Comparison of ENCODE assay signal across 10 cellular contexts in genomic region chr19:18349524-18350128, GRCh38. TPM values are rescaled to one million over a fixed set of nuclear protein-coding genes. Genes with fewer than 3 reads are reported as not detected.
DNase-seq lines count a peak whose midpoint lies in the region; ATAC-seq and TF ChIP-seq lines count a peak whose summit lies in the region.
"Had no signal": no experiment of that assay in that cellular context is flagged by ENCODE, and none has a peak within 500 bp of the region (broad histone marks: within the 10 kb centered on the region; RNA-seq: fewer than 3 reads in every experiment).

No MANE protein-coding gene starts in this region.

- H3K27ac ChIP-seq in GM23338 (ENCODE audit: low read depth), result no peak overlapping the region
- H3K27ac ChIP-seq in CD8-positive, alpha-beta memory T cell (ENCODE audit: low read depth, low read length), result no peak overlapping the region

- H3K27ac Mint-ChIP-seq in GM23338 (no peak overlapping the region), osteocyte (ENCODE audit: unreplicated experiment) (no peak overlapping the region)
- peak overlapping the region in 1 of 8 donors; percentile 59 for H3K27ac Mint-ChIP-seq in CD8-positive, alpha-beta memory T cell

- POLR2A ChIA-PET in CD8-positive, alpha-beta memory T cell (lab: Charles Lee), result no interaction called here

- CTCF ChIA-PET in CD8-positive, alpha-beta memory T cell (lab: Charles Lee), result interaction anchor here (0.8 to 1.4 kb wide), 2 partner anchors 8 to 71 kb away, joined by 3 read pairs; no protein-coding TSS in a partner anchor

- no peaks in the 10 kb centered on the region for H3K9me3 ChIP-seq in CD8-positive, alpha-beta memory T cell (ENCODE audit: low read length)

- peaks cover 7% of the 10 kb centered on the region; the same call in 1 of the 2 replicates for H3K4me1 ChIP-seq in GM23338 (ENCODE audit: insufficient read depth)
- H3K4me1 ChIP-seq in CD8-positive, alpha-beta memory T cell (ENCODE audit: insufficient read depth, low read length), result no peaks in the 10 kb centered on the region

- no peaks in the 10 kb centered on the region for H4K20me1 ChIP-seq in GM23338 (replicated peaks; ENCODE audit: insufficient read depth)

- in situ Hi-C loops in Caki2 (cut with HindIII; ENCODE audit: low pct_unique_long_range_greater_than_20kb, low sequenced_read_pairs), result no loop called here
- in situ Hi-C loops in SK-MEL-5 (cut with HindIII; ENCODE audit: low pct_unique_long_range_greater_than_20kb, low sequenced_read_pairs), result no loop called here

- peaks cover 17% of the 10 kb centered on the region for H3F3A ChIP-seq in GM23338 (replicated peaks; ENCODE audit: low read depth)

- TF ChIP-seq CTCF in GM23338 (conservative IDR thresholded peaks at IDR 0.05; ENCODE audit: low read depth in 2 of 2), result peak; percentile 93 to 95
- TF ChIP-seq CTCF in osteocyte (IDR thresholded peaks at IDR 0.05), result peak; percentile 93

- H3K4me2 ChIP-seq in GM23338, result no peak overlapping the region

- no peaks in the 10 kb centered on the region for H3K27me3 ChIP-seq in GM23338 (ENCODE audit: insufficient read depth)
- no peaks in the 10 kb centered on the region for H3K27me3 ChIP-seq in CD8-positive, alpha-beta memory T cell (ENCODE audit: insufficient read depth, low read length, poor library complexity, severe bottlenecking)

- no peak overlapping the region for H3K4me3 ChIP-seq in GM23338
- no peak overlapping the region for H3K4me3 ChIP-seq in CD8-positive, alpha-beta memory T cell (ENCODE audit: low read length)

- H3K36me3 ChIP-seq in GM23338 (ENCODE audit: insufficient read depth), result 0 out of 2 replicates have a peak, but pooled peaks cover 3% of the 10 kb centered on the region
- H3K36me3 ChIP-seq in CD8-positive, alpha-beta memory T cell (ENCODE audit: insufficient read depth, low read length), result no peaks in the 10 kb centered on the region

- peaks cover 3% of the 10 kb centered on the region; the same call in 2 of the 3 replicates for H3K9me3 Mint-ChIP-seq in GM23338
- H3K9me3 Mint-ChIP-seq in osteocyte (ENCODE audit: unreplicated experiment), result no peaks in the 10 kb centered on the region
- H3K9me3 Mint-ChIP-seq in CD8-positive, alpha-beta memory T cell, result no peaks in the 10 kb centered on the region

- H3K4me3 Mint-ChIP-seq in GM23338 (no peak overlapping the region), osteocyte (ENCODE audit: unreplicated experiment) (no peak overlapping the region)
- no peak overlapping the region for H3K4me3 Mint-ChIP-seq in CD8-positive, alpha-beta memory T cell

- H3K36me3 Mint-ChIP-seq in GM23338 (ENCODE audit: low read depth) (peaks cover 43% of the 10 kb centered on the region), osteocyte (ENCODE audit: unreplicated experiment) (peaks cover 23% of the 10 kb centered on the region)
- H3K36me3 Mint-ChIP-seq in CD8-positive, alpha-beta memory T cell, result peaks cover 5 to 60% (median 11%) of the 10 kb centered on the region in 3 donors

- no peak overlapping the region for H2AFZ ChIP-seq in GM23338

- DNase-seq in Caki2 (ENCODE audit: low read depth) (peak; percentile 63), GM23338 (ENCODE audit: low spot score) (peak; percentile 79), SK-MEL-5 (ENCODE audit: low read depth, low spot score) (peak; percentile 65), osteocyte (ENCODE audit: extremely low spot score, unreplicated experiment) (no peak)
- no peak for DNase-seq in CD8-positive, alpha-beta memory T cell

- ATAC-seq in GM23338 (peak; percentile 65), esophagus mucosa (peak; percentile 58), HG03442 (IDR thresholded peaks at IDR 0.05; ENCODE audit: unreplicated experiment) (no peak), HG02763 (IDR thresholded peaks at IDR 0.05; ENCODE audit: unreplicated experiment) (no peak)

- peaks cover 19% of the 10 kb centered on the region for H3K27me3 Mint-ChIP-seq in GM23338 (ENCODE audit: insufficient read depth, low read depth, poor library complexity)
- no peaks in the 10 kb centered on the region for H3K27me3 Mint-ChIP-seq in osteocyte (ENCODE audit: unreplicated experiment)
- no peaks in the 10 kb centered on the region for H3K27me3 Mint-ChIP-seq in CD8-positive, alpha-beta memory T cell

- no peaks in the 10 kb centered on the region for H3K79me2 ChIP-seq in GM23338 (replicated peaks; ENCODE audit: insufficient read depth)

- H3K4me1 Mint-ChIP-seq in GM23338, result peaks cover 17% of the 10 kb centered on the region
- peaks cover 3% of the 10 kb centered on the region for H3K4me1 Mint-ChIP-seq in osteocyte (ENCODE audit: unreplicated experiment)
- H3K4me1 Mint-ChIP-seq in CD8-positive, alpha-beta memory T cell, result peaks cover 8 to 13% (median 12%) of the 10 kb centered on the region in 3 donors

- no peaks in the 10 kb centered on the region for H3K9me2 ChIP-seq in GM23338 (ENCODE audit: insufficient read depth)

TF ChIP-seq in GM23338, 12 proteins besides CTCF, POLR2A, EP300 and RAD21 (continues in another document):
- no peak for TF ChIP-seq CREB1 (CRISPR knock-in tag; IDR thresholded peaks at IDR 0.05; ENCODE audit: low read depth)
- TF ChIP-seq NANOG (IDR thresholded peaks at IDR 0.05; ENCODE audit: borderline replicate concordance), result no peak
- TF ChIP-seq, protein P1, sequence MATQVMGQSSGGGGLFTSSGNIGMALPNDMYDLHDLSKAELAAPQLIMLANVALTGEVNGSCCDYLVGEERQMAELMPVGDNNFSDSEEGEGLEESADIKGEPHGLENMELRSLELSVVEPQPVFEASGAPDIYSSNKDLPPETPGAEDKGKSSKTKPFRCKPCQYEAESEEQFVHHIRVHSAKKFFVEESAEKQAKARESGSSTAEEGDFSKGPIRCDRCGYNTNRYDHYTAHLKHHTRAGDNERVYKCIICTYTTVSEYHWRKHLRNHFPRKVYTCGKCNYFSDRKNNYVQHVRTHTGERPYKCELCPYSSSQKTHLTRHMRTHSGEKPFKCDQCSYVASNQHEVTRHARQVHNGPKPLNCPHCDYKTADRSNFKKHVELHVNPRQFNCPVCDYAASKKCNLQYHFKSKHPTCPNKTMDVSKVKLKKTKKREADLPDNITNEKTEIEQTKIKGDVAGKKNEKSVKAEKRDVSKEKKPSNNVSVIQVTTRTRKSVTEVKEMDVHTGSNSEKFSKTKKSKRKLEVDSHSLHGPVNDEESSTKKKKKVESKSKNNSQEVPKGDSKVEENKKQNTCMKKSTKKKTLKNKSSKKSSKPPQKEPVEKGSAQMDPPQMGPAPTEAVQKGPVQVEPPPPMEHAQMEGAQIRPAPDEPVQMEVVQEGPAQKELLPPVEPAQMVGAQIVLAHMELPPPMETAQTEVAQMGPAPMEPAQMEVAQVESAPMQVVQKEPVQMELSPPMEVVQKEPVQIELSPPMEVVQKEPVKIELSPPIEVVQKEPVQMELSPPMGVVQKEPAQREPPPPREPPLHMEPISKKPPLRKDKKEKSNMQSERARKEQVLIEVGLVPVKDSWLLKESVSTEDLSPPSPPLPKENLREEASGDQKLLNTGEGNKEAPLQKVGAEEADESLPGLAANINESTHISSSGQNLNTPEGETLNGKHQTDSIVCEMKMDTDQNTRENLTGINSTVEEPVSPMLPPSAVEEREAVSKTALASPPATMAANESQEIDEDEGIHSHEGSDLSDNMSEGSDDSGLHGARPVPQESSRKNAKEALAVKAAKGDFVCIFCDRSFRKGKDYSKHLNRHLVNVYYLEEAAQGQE (IDR thresholded peaks at IDR 0.05; ENCODE audit: unreplicated experiment), result no peak
- no peak for TF ChIP-seq EZH2 (IDR thresholded peaks at IDR 0.05; ENCODE audit: low read depth, unreplicated experiment)
- TF ChIP-seq JUNB (IDR thresholded peaks at IDR 0.05; ENCODE audit: unreplicated experiment), result no peak
- no peak for TF ChIP-seq STAT1 (IDR thresholded peaks at IDR 0.05; ENCODE audit: unreplicated experiment)

RNA-seq across cellular contexts. Expression of gene PGPEP1, which starts 9.2 kb away (rescaled TPM):
- 15.4 and 17.8 TPM in 2 replicates for total RNA-seq in Caki2 (2014; rRNA removed; shearing (Covaris generic); ENCODE audit: low replicate concordance)
- total RNA-seq in GM23338 (2014; rRNA removed; shearing (Covaris generic)), result 18.9 and 27.6 TPM in 2 replicates
- polyA plus RNA-seq in GM23338 (2016; fragmentation: Nextera tagmentation; extraction: Ambion mirVana), result 15.5 and 19.4 TPM in 2 replicates
- total RNA-seq in SK-MEL-5 (2014; rRNA removed; shearing (Covaris generic)), result 8.1 and 10.5 TPM in 2 replicates
- polyA plus RNA-seq in SK-MEL-5 (2015; cell fraction: cytosol; rRNA removed), result 8.1 and 16.6 TPM in 2 replicates
- polyA plus RNA-seq in SK-MEL-5 (2015; cell fraction: nucleus; rRNA removed), result 18.1 and 24.7 TPM in 2 replicates
- total RNA-seq in esophagus mucosa (5.5 TPM), osteocyte (36.1 and 38.5 TPM in 2 replicates)
- 10 to 100 TPM; 27.3 to 27.7 TPM for total RNA-seq in CD8-positive, alpha-beta memory T cell
- 12.2 TPM for polyA plus RNA-seq in CD8-positive, alpha-beta memory T cell

RNA-seq across cellular contexts. Expression of gene LSM4, which starts 26.8 kb away (rescaled TPM):
- 828 and 869 TPM in 2 replicates for total RNA-seq in Caki2 (2014; rRNA removed; shearing (Covaris generic); ENCODE audit: low replicate concordance)
- 511 and 591 TPM in 2 replicates for total RNA-seq in GM23338 (2014; rRNA removed; shearing (Covaris generic))
- polyA plus RNA-seq in GM23338 (2016; fragmentation: Nextera tagmentation; extraction: Ambion mirVana), result 637 and 641 TPM in 2 replicates
- 221 and 250 TPM in 2 replicates for total RNA-seq in SK-MEL-5 (2014; rRNA removed; shearing (Covaris generic))
- 308 and 318 TPM in 2 replicates for polyA plus RNA-seq in SK-MEL-5 (2015; cell fraction: cytosol; rRNA removed)
- polyA plus RNA-seq in SK-MEL-5 (2015; cell fraction: nucleus; rRNA removed), result 83.4 and 96.2 TPM in 2 replicates
- total RNA-seq in esophagus mucosa (85.0 TPM), osteocyte (92.1 and 98.1 TPM in 2 replicates)
- 100 to 1,000 TPM; 351 to 373 TPM for total RNA-seq in CD8-positive, alpha-beta memory T cell
- 154 TPM for polyA plus RNA-seq in CD8-positive, alpha-beta memory T cell

RNA-seq across cellular contexts. Expression of gene GDF15, which starts 36.3 kb away (rescaled TPM):
- total RNA-seq in Caki2 (2014; rRNA removed; shearing (Covaris generic); ENCODE audit: low replicate concordance), result 349 and 410 TPM in 2 replicates
- 15.7 and 19.8 TPM in 2 replicates for total RNA-seq in GM23338 (2014; rRNA removed; shearing (Covaris generic))
- 12.6 and 18.3 TPM in 2 replicates for polyA plus RNA-seq in GM23338 (2016; fragmentation: Nextera tagmentation; extraction: Ambion mirVana)
- 873 and 1,003 TPM in 2 replicates for total RNA-seq in SK-MEL-5 (2014; rRNA removed; shearing (Covaris generic))
- polyA plus RNA-seq in SK-MEL-5 (2015; cell fraction: cytosol; rRNA removed), result 2,563 and 2,956 TPM in 2 replicates
- 251 and 324 TPM in 2 replicates for polyA plus RNA-seq in SK-MEL-5 (2015; cell fraction: nucleus; rRNA removed)
- total RNA-seq in esophagus mucosa, result 3.9 TPM
- total RNA-seq in osteocyte, result 41.9 and 47.9 TPM in 2 replicates
- total RNA-seq in CD8-positive, alpha-beta memory T cell, result under 1 TPM; 0.28 to 0.29 TPM
- polyA plus RNA-seq in CD8-positive, alpha-beta memory T cell, result not detected
- polyA plus RNA-seq: neural cell had no signal

RNA-seq across cellular contexts. Expression of gene LRRC25, which starts 47.8 kb away (rescaled TPM):
- not detected in 2 replicates for total RNA-seq in Caki2 (2014; rRNA removed; shearing (Covaris generic); ENCODE audit: low replicate concordance)
- total RNA-seq in GM23338 (2014; rRNA removed; shearing (Covaris generic)), result 0.17 TPM in 1 of 2 replicates, not detected in the other
- 0.14 and 0.24 TPM in 2 replicates for polyA plus RNA-seq in GM23338 (2016; fragmentation: Nextera tagmentation; extraction: Ambion mirVana)
- total RNA-seq in SK-MEL-5 (2014; rRNA removed; shearing (Covaris generic)), result not detected in 2 replicates
- 0.04 TPM in 1 of 2 replicates, not detected in the other for polyA plus RNA-seq in SK-MEL-5 (2015; cell fraction: cytosol; rRNA removed)
- not detected in 2 replicates for polyA plus RNA-seq in SK-MEL-5 (2015; cell fraction: nucleus; rRNA removed)
- total RNA-seq in esophagus mucosa (0.48 TPM), osteocyte (0.16 TPM in 1 of 2 replicates, not detected in the other)
- total RNA-seq in CD8-positive, alpha-beta memory T cell, result under 1 TPM; 0.26 to 0.31 TPM
- not detected for polyA plus RNA-seq in CD8-positive, alpha-beta memory T cell
- total RNA-seq: T-helper 1 cell treated with Interleukin-12 subunit alpha and Interleukin-12 subunit beta and Interleukin-4 antibody, amounts not matched to agents 30 ng/mL and 1 ng/mL, for 36 hours had no signal
- polyA plus RNA-seq: neural cell had no signal

Comparison
In these comparisons a context has a peak if more than half of its experiments do, and no peak if none do; other contexts are left out.
1. DNase-seq: peak in Caki2 (single experiment), GM23338 (single experiment) and SK-MEL-5 (single experiment); none in osteocyte (single experiment) and CD8-positive, alpha-beta memory T cell (0 of 5).
2. ATAC-seq: peak in GM23338 (single experiment) and esophagus mucosa (single experiment); none in HG03442 (single experiment) and HG02763 (single experiment).